In the genomic region with DNA sequence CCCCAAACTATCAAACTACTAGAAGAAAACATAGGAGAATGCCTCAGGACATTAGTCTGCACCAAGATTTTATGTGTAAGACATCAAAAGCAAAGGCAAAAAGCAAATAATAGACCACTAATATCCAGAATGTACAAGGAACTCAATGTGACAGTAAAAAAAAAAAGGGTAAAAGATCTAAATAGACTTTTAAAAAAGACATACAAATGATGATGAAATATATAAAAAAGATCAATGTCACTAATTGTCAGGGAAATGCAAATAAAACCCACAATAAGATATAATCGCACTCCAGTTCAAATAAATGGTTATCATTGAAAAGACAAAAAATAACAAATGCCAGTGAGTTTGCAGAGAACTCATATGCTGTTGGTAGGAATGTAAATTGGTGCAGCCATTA, we compare ENCODE assay signal across 31 cellular contexts.
DNase-seq lines count a peak whose midpoint lies in the region; ATAC-seq, FAIRE-seq and TF ChIP-seq lines count a peak whose summit lies in the region.
"Had no signal": no experiment of that assay in that cellular context is flagged by ENCODE, and none has a peak within 500 bp of the region (broad histone marks: within the 10 kb centered on the region; RNA-seq: fewer than 3 reads in every experiment).

No MANE protein-coding gene starts in this region.

- POLR2A ChIA-PET in HepG2 (lab: Yijun Ruan, JAX) = no interaction called here
- POLR2A ChIA-PET in K562 (lab: Yijun Ruan, JAX) = no interaction called here

- DNase-seq in HepG2 (ENCODE audit: low spot score) (no peak), right lobe of liver (no peak), K562 (ENCODE audit: extremely low read depth in 1 of 4, low spot score in 3 of 4) (no peak)
- DNase-seq: 8988T; ACHN; AML-193; BE2C; C1 segment of cervical spinal cord; Caco-2; Calu3; CD4-positive, alpha-beta memory T cell; CD4-positive, alpha-beta T cell; CD4-positive, CD25-positive, alpha-beta regulatory T cell; CD8-positive, alpha-beta memory T cell; CD8-positive, alpha-beta T cell; COR-L47; DMS 273 treated with DMSO at 0.1 percent for 48 hours; DMS153; DMS53; DMS79; DMS79 treated with DMSO at 0.1 percent for 48 hours; DND-41; EL had no signal

- no peak for TF ChIP-seq EP300 in HepG2 (IDR thresholded peaks at IDR 0.05; ENCODE audit: low read depth in 2 of 2, low read length in 2 of 2)
- TF ChIP-seq EP300 in HepG2 (CRISPR knock-in tag; IDR thresholded peaks at IDR 0.05; ENCODE audit: borderline replicate concordance) = no peak
- no peak for TF ChIP-seq EP300 in K562 (IDR thresholded peaks at IDR 0.05; ENCODE audit: low read length)

- no peak overlapping the region for H3K9ac ChIP-seq in HepG2 (ENCODE audit: insufficient read depth, low read depth, low read length)
- H3K9ac ChIP-seq in K562 (ENCODE audit: insufficient read depth in 1 of 2, low read depth in 2 of 2, low read length in 2 of 2) = no peak overlapping the region
- H3K9ac ChIP-seq: BLaER1; BLaER1 treated with 17β-estradiol and CSF1 and Interleukin-3, amounts not matched to agents 10 nM and 100 nM had no signal

- H3K79me2 ChIP-seq in HepG2 (ENCODE audit: insufficient read depth, low read length) (no peaks in the 10 kb centered on the region), K562 (ENCODE audit: control insufficient read depth, insufficient read depth, low read length) (no peaks in the 10 kb centered on the region)

- no peak for TF ChIP-seq POLR2A in HepG2 (IDR thresholded peaks at IDR 0.05; ENCODE audit: insufficient read depth in 1 of 2, low read depth in 2 of 2, low read length in 2 of 2)
- TF ChIP-seq POLR2A in right lobe of liver (IDR thresholded peaks at IDR 0.05) = no peak
- TF ChIP-seq POLR2A in K562 (conservative IDR thresholded peaks at IDR 0.05) = no peak

- H3K27ac ChIP-seq in HepG2 (ENCODE audit: extremely low read length, insufficient read depth, low read length) (no peak overlapping the region), right lobe of liver (no peak overlapping the region), K562 (ENCODE audit: extremely low read depth, low read depth, low read length) (no peak overlapping the region)
- H3K27ac ChIP-seq: 22Rv1; A549; BLaER1; BLaER1 treated with 17β-estradiol and CSF1 and Interleukin-3, amounts not matched to agents 10 nM and 100 nM; C4-2B had no signal

- H3K4me3 ChIP-seq in HepG2 (replicated peaks in 1 of 3; ENCODE audit: insufficient read depth in 1 of 3, low read depth in 2 of 3, low read length in 3 of 3) = no peak overlapping the region
- H3K4me3 ChIP-seq in right lobe of liver = no peak overlapping the region
- no peak overlapping the region for H3K4me3 ChIP-seq in K562
- H3K4me3 ChIP-seq: A549; BLaER1; BLaER1 treated with 17β-estradiol and CSF1 and Interleukin-3, amounts not matched to agents 10 nM and 100 nM had no signal

- no peaks in the 10 kb centered on the region for H3K4me1 ChIP-seq in HepG2 (ENCODE audit: insufficient read depth, low read length)
- H3K4me1 ChIP-seq in right lobe of liver = no peaks in the 10 kb centered on the region
- no peaks in the 10 kb centered on the region for H3K4me1 ChIP-seq in K562 (replicated peaks in 1 of 2; ENCODE audit: control insufficient read depth in 2 of 2, insufficient read depth in 2 of 2, low read length in 2 of 2)
- H3K4me1 ChIP-seq: A549, BE2C, Caco-2 had no signal

- no peaks in the 10 kb centered on the region for H3K9me3 ChIP-seq in HepG2 (ENCODE audit: low read length)
- H3K9me3 ChIP-seq in right lobe of liver = no peaks in the 10 kb centered on the region
- 0 out of 2 replicates have a peak, but pooled peaks cover 2% of the 10 kb centered on the region for H3K9me3 ChIP-seq in K562 (replicated peaks; ENCODE audit: control insufficient read depth, insufficient read depth, low read depth, low read length)
- H3K9me3 ChIP-seq: A549, BE2C had no signal

- H2AFZ ChIP-seq in HepG2 (ENCODE audit: low read length) (no peak overlapping the region), K562 (ENCODE audit: low read depth, low read length) (no peak overlapping the region)

- TF ChIP-seq RAD21 in HepG2 (CRISPR knock-in tag; IDR thresholded peaks at IDR 0.05) = no peak
- no peak for TF ChIP-seq RAD21 in K562 (CRISPR knock-in tag; conservative IDR thresholded peaks at IDR 0.05 in 1 of 2, IDR thresholded peaks at IDR 0.05 in 1 of 2)

- H4K20me1 ChIP-seq in HepG2 (ENCODE audit: insufficient read depth, low read length) = no peaks in the 10 kb centered on the region
- H4K20me1 ChIP-seq in K562 (replicated peaks; ENCODE audit: control insufficient read depth, insufficient read depth, low read length) = no peaks in the 10 kb centered on the region
- H4K20me1 ChIP-seq: BLaER1; BLaER1 treated with 17β-estradiol and CSF1 and Interleukin-3, amounts not matched to agents 10 nM and 100 nM had no signal

- H3K27me3 ChIP-seq in HepG2 (ENCODE audit: control insufficient read depth in 1 of 2, insufficient read depth in 2 of 2, low read length in 2 of 2) (0 out of 5 replicates have a peak, but pooled peaks cover 0 to 3% of the 10 kb centered on the region in 2 experiments), right lobe of liver (no peaks in the 10 kb centered on the region), K562 (ENCODE audit: control insufficient read depth in 2 of 2, insufficient read depth in 2 of 2, low read length in 2 of 2) (peaks cover 0 to 9% of the 10 kb centered on the region in 2 experiments; a peak in 2 of 5 replicates)
- H3K27me3 ChIP-seq: BE2C; BLaER1; BLaER1 treated with 17β-estradiol and CSF1 and Interleukin-3, amounts not matched to agents 10 nM and 100 nM had no signal

- H3K4me2 ChIP-seq in HepG2 (ENCODE audit: low read depth, low read length) (no peak overlapping the region), K562 (ENCODE audit: insufficient read depth, low read length) (no peak overlapping the region)
- H3K4me2 ChIP-seq: A549; BLaER1; BLaER1 treated with 17β-estradiol and CSF1 and Interleukin-3, amounts not matched to agents 10 nM and 100 nM had no signal

- H3K36me3 ChIP-seq in HepG2 (replicated peaks in 1 of 2; ENCODE audit: control insufficient read depth in 1 of 2, insufficient read depth in 2 of 2, low read length in 2 of 2) = no peaks in the 10 kb centered on the region
- H3K36me3 ChIP-seq in right lobe of liver = no peaks in the 10 kb centered on the region
- H3K36me3 ChIP-seq in K562 (ENCODE audit: control insufficient read depth, insufficient read depth, low read length) = no peaks in the 10 kb centered on the region
- H3K36me3 ChIP-seq: BE2C had no signal

- intact Hi-C loops in HepG2 (cut with micrococcal nuclease; ENCODE audit: unreplicated experiment) (no loop called here), right lobe of liver (cut with DNase I) (no loop called here), K562 (cut with micrococcal nuclease) (no loop called here)

- BruUV-seq in HepG2 (replicated peaks; lab: Mats Ljungman, UMichigan) = no TSS peak
- BruUV-seq in K562 (replicated peaks; lab: Mats Ljungman, UMichigan) = no TSS peak

- TF ChIP-seq CTCF in HepG2 (CRISPR knock-in tag; IDR thresholded peaks at IDR 0.05) (no peak), right lobe of liver (IDR thresholded peaks at IDR 0.05) (no peak), K562 (IDR thresholded peaks at IDR 0.05 in 2 of 3, conservative IDR thresholded peaks at IDR 0.05 in 1 of 3; ENCODE audit: insufficient read depth in 2 of 3, low read depth in 1 of 3, low read length in 3 of 3) (no peak)

- in situ Hi-C loops in HepG2 (cut with HindIII; ENCODE audit: extremely low pct_ligation_motif_present, low pct_unique_long_range_greater_than_20kb) (no loop called here), K562 (cut with MboI) (no loop called here)

- no peaks in the 10 kb centered on the region for H3K9me1 ChIP-seq in K562 (ENCODE audit: control insufficient read depth, insufficient read depth, low read length)

- CTCF ChIA-PET in HepG2 (lab: Yijun Ruan, JAX; ENCODE audit: low intra/inter-chr PET ratio, low total read pairs) = no interaction called here
- CTCF ChIA-PET in K562 (lab: Yijun Ruan, JAX; ENCODE audit: low intra/inter-chr PET ratio) = no interaction called here

- 3% methylated on average over 1 of the region's 1 CpG for WGBS in HepG2 (ENCODE audit: low lambda C conversion rate)
- WGBS in right lobe of liver (ENCODE audit: insufficient coverage, low coverage, low lambda C conversion rate, missing lambda C conversion rate) = 78% methylated on average over 1 of the region's 1 CpG
- 5% methylated on average over 1 of the region's 1 CpG for WGBS in K562 (ENCODE audit: insufficient coverage, low coverage, missing lambda C conversion rate)

- no peak for ATAC-seq in HepG2
- no peak for ATAC-seq in right lobe of liver
- ATAC-seq in K562 = no peak
- ATAC-seq in HG02884 (IDR thresholded peaks at IDR 0.05; ENCODE audit: unreplicated experiment) = no peak
- ATAC-seq: A549; CD8-positive, alpha-beta T cell had no signal

- FAIRE-seq in HepG2 (lab: Jason Lieb, UNC) = no peak
- no peak for FAIRE-seq in K562 (lab: Jason Lieb, UNC)
- FAIRE-seq: A204.1, A549, D721Med had no signal

TF ChIP-seq in HepG2, 621 proteins besides CTCF, POLR2A, EP300 and RAD21:
- TF ChIP-seq KMT2A (CRISPR knock-in tag; IDR thresholded peaks at IDR 0.05) = no peak
- peak; percentile 71 for TF ChIP-seq ATF7 (IDR thresholded peaks at IDR 0.05)
- TF ChIP-seq ATF7 (CRISPR knock-in tag; IDR thresholded peaks at IDR 0.05) = no peak

TF ChIP-seq in K562, 482 proteins besides CTCF, POLR2A, EP300 and RAD21:
- peak; percentile 61 for TF ChIP-seq ATF3 (IDR thresholded peaks at IDR 0.05)
- no peak for TF ChIP-seq ATF3 (CRISPR knock-in tag; conservative IDR thresholded peaks at IDR 0.05)
- TF ChIP-seq HES1 (IDR thresholded peaks at IDR 0.05; ENCODE audit: low read depth) = no peak
- no peak for TF ChIP-seq XRCC5 (IDR thresholded peaks at IDR 0.05; ENCODE audit: low read depth, low read length)
- TF ChIP-seq U2AF1 (optimal IDR thresholded peaks at IDR 0.05; ENCODE audit: low read depth, low read length) = no peak
- no peak for TF ChIP-seq ATF7 (IDR thresholded peaks at IDR 0.05)
